Comparison of ENCODE assay signal across 8 cellular contexts in the genomic region with DNA sequence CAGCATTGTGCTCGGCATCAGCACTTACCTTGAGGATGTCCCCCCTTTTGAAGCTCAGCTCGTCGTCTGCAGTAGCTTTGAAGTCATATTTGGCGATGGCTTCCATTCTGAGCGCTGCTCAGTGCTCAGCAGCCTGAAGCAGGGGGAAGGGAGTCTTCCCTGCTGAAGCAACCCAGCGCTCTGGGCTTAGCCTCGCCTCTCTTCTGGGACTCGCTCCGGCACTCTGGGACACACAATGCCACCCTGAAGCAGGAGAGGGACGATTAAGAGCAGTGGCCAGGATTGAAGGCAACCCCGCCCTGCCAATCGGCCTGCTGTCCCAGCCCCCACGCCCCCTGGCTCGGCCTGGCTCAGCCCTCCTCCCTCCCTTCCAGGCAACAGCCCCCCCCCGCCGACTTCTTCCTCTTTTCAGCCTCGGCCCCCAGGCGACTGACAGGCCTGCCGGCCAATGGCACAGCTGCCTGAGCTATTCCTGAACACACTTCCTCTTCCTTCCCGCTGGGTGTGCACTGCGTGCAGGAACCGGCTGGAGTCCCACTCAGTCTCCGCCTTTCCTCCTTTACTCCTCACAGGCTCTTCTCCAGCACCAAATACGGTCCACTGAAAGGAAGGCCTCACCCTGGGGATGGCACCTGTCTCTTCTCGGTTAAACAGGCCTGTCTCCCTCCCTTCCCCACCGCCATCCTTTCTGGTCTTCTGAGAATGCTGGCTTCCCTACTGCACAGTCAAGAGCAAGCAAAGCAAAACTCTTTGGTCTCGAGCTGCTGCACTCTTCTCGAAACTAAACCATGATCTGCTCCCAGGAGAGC. TPM values are rescaled to one million over a fixed set of nuclear protein-coding genes. Genes with fewer than 3 reads are reported as not detected.
DNase-seq lines count a peak whose midpoint lies in the region; ATAC-seq and TF ChIP-seq lines count a peak whose summit lies in the region.

No MANE protein-coding gene starts in this region.

- intact Hi-C loops in spleen (cut with DNase I; ENCODE audit: low total_unique reads) = no loop called here

- H3K4me3 ChIP-seq in spleen = peak overlapping the region; percentile 36 to 68 (median 56)

- TF ChIP-seq POLR2A in spleen (IDR thresholded peaks at IDR 0.05) = no peak

- ATAC-seq in GM18519 (IDR thresholded peaks at IDR 0.05; ENCODE audit: low FRiP score, unreplicated experiment) (peak; percentile 74), HG03139 (IDR thresholded peaks at IDR 0.05; ENCODE audit: unreplicated experiment) (peak; percentile 70)

- H3K27me3 ChIP-seq in spleen (replicated peaks in 1 of 7) = no peaks in the 10 kb centered on the region

- peaks cover 0 to 49% (median 13%) of the 10 kb centered on the region in 6 donors for H3K36me3 ChIP-seq in spleen

- TF ChIP-seq CTCF in 22Rv1 (IDR thresholded peaks at IDR 0.05) (no peak), spleen (IDR thresholded peaks at IDR 0.05 in 8 of 11, conservative IDR thresholded peaks at IDR 0.05 in 3 of 11) (peak in 8 of 11 experiments; percentile 24 to 61 (median 39))

- DNase-seq in NCI-H2227 treated with DMSO at 0.1 percent for 48 hours (lab: John Stamatoyannopoulos, UW) (peak; percentile 96), iris pigment epithelial cell (ENCODE audit: low read depth) (peak; percentile 99), spleen (peak; percentile 99)
- peak; percentile 40 to 60 (median 56) for DNase-seq in activated CD4-positive, CD25-positive, alpha-beta regulatory T cell (lab: John Stamatoyannopoulos, UW)
- peak; percentile 75 for DNase-seq in central memory CD4-positive, alpha-beta T cell

- no peaks in the 10 kb centered on the region for H3K9me3 ChIP-seq in spleen

- WGBS in spleen, 5 donors = 3 to 5% (median 3%) methylated on average over 22 to 28 of the region's 28 CpGs

- peaks cover 59 to 100% (median 97%) of the 10 kb centered on the region in 6 donors for H3K4me1 ChIP-seq in spleen

- H3K27ac ChIP-seq in 22Rv1 (peak overlapping the region; percentile 90), spleen (peak overlapping the region in 7 of 8 donors; percentile 52 to 86 (median 83))

RNA-seq across cellular contexts. Expression of gene GRB2, which starts 11.8 kb away (rescaled TPM):
- 100 to 1,000 TPM; 180 to 352 (median 238) TPM for total RNA-seq in spleen
- 100 to 1,000 TPM in 1 of 3 donors, 10 to 100 TPM in 2; 66.8 to 117 (median 85.2) TPM for polyA plus RNA-seq in spleen

Comparison
In these comparisons a context has a peak if more than half of its experiments do, and no peak if none do; other contexts are left out.
1. Peak in every context shown above with its lines: DNase-seq, ATAC-seq, H3K4me3 ChIP-seq and H3K27ac ChIP-seq.